In genomic region chr3:123853686-123854372, GRCh38 we compare ENCODE assay signal across 16 cellular contexts. TPM values are rescaled to one million over a fixed set of nuclear protein-coding genes. Genes with fewer than 3 reads are reported as not detected.
DNase-seq lines count a peak whose midpoint lies in the region; ATAC-seq, FAIRE-seq and TF ChIP-seq lines count a peak whose summit lies in the region.
"Had no signal": no experiment of that assay in that cellular context is flagged by ENCODE, and none has a peak within 500 bp of the region (broad histone marks: within the 10 kb centered on the region; RNA-seq: fewer than 3 reads in every experiment).

No MANE protein-coding gene starts in this region.

- H3K9me3 ChIP-seq in adipocyte (ENCODE audit: control insufficient read depth, low read length) (peaks cover 23% of the 10 kb centered on the region), MG63 (peaks cover 16% of the 10 kb centered on the region)
- H3K9me3 ChIP-seq: HAP-1 had no signal

- peak; percentile 14 for FAIRE-seq in GM19239 (lab: Jason Lieb, UNC)
- FAIRE-seq: A204.1, GM12878 had no signal

- H3K4me3 ChIP-seq in adipocyte (ENCODE audit: low read length) (peak overlapping the region; percentile 11), fibroblast of villous mesenchyme (ENCODE audit: low read depth, low read length) (no peak overlapping the region), MG63 (no peak overlapping the region)
- H3K4me3 ChIP-seq: GM12878, GM23248, HAP-1 had no signal

- no peak for DNase-seq in GM19239 (ENCODE audit: insufficient read length, low spot score)
- DNase-seq in adipocyte (ENCODE audit: low read depth): no peak
- DNase-seq in fibroblast of villous mesenchyme (ENCODE audit: low read depth): peak; percentile 30
- DNase-seq in LoVo (ENCODE audit: low spot score): no peak
- no peak for DNase-seq in MG63
- DNase-seq: ACHN; AML-193; CD4-positive, alpha-beta T cell; DMS153; DMS79; GF-D8; GM23248 had no signal

- H3K27me3 ChIP-seq in adipocyte (replicated peaks; ENCODE audit: control insufficient read depth, insufficient read depth, low read length) (no peaks in the 10 kb centered on the region), MG63 (no peaks in the 10 kb centered on the region)

- H3K9ac ChIP-seq in adipocyte (ENCODE audit: low read length): no peak overlapping the region
- H3K9ac ChIP-seq: GM23248 had no signal

- no peak for ATAC-seq in GM19328 (IDR thresholded peaks at IDR 0.05; ENCODE audit: unreplicated experiment)
- ATAC-seq: GM12878 had no signal

- TF ChIP-seq CTCF in fibroblast of villous mesenchyme (IDR thresholded peaks at IDR 0.05; ENCODE audit: insufficient read depth, low read depth, low read length): no peak

- H3K36me3 ChIP-seq in adipocyte (ENCODE audit: control insufficient read depth, insufficient read depth, low read length, severe bottlenecking) (no peaks in the 10 kb centered on the region), MG63 (no peaks in the 10 kb centered on the region)
- H3K36me3 ChIP-seq: HAP-1 had no signal

- H3K4me1 ChIP-seq in adipocyte (ENCODE audit: control insufficient read depth, insufficient read depth, low read length): peaks cover 26% of the 10 kb centered on the region
- H3K4me1 ChIP-seq: HAP-1 had no signal

RNA-seq across cellular contexts. Expression of gene MYLK, which starts 30.3 kb away (rescaled TPM):
- total RNA-seq in fibroblast of villous mesenchyme: 558 and 807 TPM in 2 replicates
- total RNA-seq in MG63 (2014; rRNA removed; shearing (Covaris generic); ENCODE audit: low replicate concordance): 12.5 and 15.4 TPM in 2 replicates

Comparison
In these comparisons a context has a peak if more than half of its experiments do, and no peak if none do; other contexts are left out.
1. RNA of gene MYLK, which starts 30.3 kb away (total RNA-seq): 558 to 807 TPM in fibroblast of villous mesenchyme; 12.5 to 15.4 TPM in MG63; every median in the first group is over 10 times any median in the second.